Comparison of ENCODE assay signal across 1 cellular context in the genomic region with DNA sequence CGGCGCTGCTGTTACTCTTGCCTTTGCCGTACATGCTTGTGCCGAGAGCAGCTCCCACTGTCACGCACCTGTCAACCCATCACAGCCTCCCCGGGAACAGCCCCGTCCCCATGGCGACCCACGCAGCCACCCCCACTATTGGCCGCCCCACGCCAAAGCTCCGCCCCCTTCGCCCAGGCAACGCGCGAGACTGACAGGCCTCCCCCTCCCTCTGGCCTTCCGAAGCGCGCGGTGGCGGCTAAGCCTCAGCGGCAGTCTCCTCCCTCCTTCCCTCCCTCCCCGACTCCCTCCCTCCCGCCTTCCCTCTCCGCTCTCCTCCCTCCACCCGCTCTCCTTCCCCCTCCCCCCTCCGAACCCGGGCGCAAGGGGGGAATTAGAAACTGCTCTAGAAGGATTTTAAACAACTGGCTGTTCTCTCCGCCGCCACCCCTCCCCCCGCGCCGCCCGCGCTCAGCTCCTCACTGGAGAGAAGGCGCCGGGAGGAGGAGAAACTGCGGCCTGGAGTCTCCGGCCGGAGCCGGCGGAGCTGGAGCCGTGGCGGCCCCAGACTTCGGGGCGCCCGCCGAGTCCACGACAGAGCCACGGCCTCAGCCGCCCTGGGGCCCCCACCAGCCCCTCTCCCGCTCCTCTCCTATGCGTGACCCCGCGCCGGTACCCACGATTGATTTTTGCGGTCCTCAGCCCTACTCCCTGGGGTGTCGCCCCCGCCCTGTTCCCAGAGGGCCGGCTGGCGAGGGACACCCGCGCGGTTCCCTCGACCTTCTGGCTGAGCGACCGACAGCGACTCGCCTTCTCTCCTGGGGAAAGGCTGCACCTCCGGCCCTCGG.
TF ChIP-seq lines count a peak whose summit lies in the region.

A gene (minus strand): TSS at position 89 of the 827 bp plus-strand sequence. CDS start 55 bp downstream, at position 34.

TF ChIP-seq in A549, 52 proteins besides CTCF, POLR2A, EP300 and RAD21 (continued from another document):
- no peak for TF ChIP-seq SREBF2 (IDR thresholded peaks at IDR 0.05)
- TF ChIP-seq RARB (CRISPR knock-in tag; IDR thresholded peaks at IDR 0.05) = no peak
- peak in 1 of 2 experiments; percentile 50; a peak in 2 of 4 replicates for TF ChIP-seq CEBPB (IDR thresholded peaks at IDR 0.05)
- no peak for TF ChIP-seq MAFK (IDR thresholded peaks at IDR 0.05; ENCODE audit: partially characterized antibody)
- TF ChIP-seq NPAS2 (CRISPR knock-in tag; IDR thresholded peaks at IDR 0.05; ENCODE audit: borderline replicate concordance) = no peak
- TF ChIP-seq HOXB5 (CRISPR knock-in tag; IDR thresholded peaks at IDR 0.05) = peak; percentile 49; the same call in 1 of the 2 replicates
- TF ChIP-seq KDM1A (IDR thresholded peaks at IDR 0.05; ENCODE audit: low read depth) = no peak
- no peak; the same call in 1 of the 2 replicates for TF ChIP-seq RFX5 (IDR thresholded peaks at IDR 0.05)
- TF ChIP-seq, protein P1, sequence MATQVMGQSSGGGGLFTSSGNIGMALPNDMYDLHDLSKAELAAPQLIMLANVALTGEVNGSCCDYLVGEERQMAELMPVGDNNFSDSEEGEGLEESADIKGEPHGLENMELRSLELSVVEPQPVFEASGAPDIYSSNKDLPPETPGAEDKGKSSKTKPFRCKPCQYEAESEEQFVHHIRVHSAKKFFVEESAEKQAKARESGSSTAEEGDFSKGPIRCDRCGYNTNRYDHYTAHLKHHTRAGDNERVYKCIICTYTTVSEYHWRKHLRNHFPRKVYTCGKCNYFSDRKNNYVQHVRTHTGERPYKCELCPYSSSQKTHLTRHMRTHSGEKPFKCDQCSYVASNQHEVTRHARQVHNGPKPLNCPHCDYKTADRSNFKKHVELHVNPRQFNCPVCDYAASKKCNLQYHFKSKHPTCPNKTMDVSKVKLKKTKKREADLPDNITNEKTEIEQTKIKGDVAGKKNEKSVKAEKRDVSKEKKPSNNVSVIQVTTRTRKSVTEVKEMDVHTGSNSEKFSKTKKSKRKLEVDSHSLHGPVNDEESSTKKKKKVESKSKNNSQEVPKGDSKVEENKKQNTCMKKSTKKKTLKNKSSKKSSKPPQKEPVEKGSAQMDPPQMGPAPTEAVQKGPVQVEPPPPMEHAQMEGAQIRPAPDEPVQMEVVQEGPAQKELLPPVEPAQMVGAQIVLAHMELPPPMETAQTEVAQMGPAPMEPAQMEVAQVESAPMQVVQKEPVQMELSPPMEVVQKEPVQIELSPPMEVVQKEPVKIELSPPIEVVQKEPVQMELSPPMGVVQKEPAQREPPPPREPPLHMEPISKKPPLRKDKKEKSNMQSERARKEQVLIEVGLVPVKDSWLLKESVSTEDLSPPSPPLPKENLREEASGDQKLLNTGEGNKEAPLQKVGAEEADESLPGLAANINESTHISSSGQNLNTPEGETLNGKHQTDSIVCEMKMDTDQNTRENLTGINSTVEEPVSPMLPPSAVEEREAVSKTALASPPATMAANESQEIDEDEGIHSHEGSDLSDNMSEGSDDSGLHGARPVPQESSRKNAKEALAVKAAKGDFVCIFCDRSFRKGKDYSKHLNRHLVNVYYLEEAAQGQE (IDR thresholded peaks at IDR 0.05) = no peak
- TF ChIP-seq CHD2 (IDR thresholded peaks at IDR 0.05; ENCODE audit: low read length, partially characterized antibody) = peak; percentile 53
- TF ChIP-seq, protein P2, sequence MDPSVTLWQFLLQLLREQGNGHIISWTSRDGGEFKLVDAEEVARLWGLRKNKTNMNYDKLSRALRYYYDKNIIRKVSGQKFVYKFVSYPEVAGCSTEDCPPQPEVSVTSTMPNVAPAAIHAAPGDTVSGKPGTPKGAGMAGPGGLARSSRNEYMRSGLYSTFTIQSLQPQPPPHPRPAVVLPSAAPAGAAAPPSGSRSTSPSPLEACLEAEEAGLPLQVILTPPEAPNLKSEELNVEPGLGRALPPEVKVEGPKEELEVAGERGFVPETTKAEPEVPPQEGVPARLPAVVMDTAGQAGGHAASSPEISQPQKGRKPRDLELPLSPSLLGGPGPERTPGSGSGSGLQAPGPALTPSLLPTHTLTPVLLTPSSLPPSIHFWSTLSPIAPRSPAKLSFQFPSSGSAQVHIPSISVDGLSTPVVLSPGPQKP (IDR thresholded peaks at IDR 0.05; ENCODE audit: low read depth, low read length) = no peak
- TF ChIP-seq ESRRA (IDR thresholded peaks at IDR 0.05; ENCODE audit: borderline replicate concordance, low read length) = no peak
- TF ChIP-seq CHD4 (IDR thresholded peaks at IDR 0.05; ENCODE audit: borderline replicate concordance) = no peak
- no peak for TF ChIP-seq ZSCAN20 (CRISPR knock-in tag; IDR thresholded peaks at IDR 0.05)
- TF ChIP-seq HDAC2 (IDR thresholded peaks at IDR 0.05) = no peak
- TF ChIP-seq, protein P3, sequence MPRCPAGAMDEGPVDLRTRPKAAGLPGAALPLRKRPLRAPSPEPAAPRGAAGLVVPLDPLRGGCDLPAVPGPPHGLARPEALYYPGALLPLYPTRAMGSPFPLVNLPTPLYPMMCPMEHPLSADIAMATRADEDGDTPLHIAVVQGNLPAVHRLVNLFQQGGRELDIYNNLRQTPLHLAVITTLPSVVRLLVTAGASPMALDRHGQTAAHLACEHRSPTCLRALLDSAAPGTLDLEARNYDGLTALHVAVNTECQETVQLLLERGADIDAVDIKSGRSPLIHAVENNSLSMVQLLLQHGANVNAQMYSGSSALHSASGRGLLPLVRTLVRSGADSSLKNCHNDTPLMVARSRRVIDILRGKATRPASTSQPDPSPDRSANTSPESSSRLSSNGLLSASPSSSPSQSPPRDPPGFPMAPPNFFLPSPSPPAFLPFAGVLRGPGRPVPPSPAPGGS (IDR thresholded peaks at IDR 0.05) = peak; percentile 73; the same call in 2 of the 3 replicates
- TF ChIP-seq CBX2 (IDR thresholded peaks at IDR 0.05; ENCODE audit: borderline replicate concordance, low read depth) = no peak
- TF ChIP-seq JUNB (IDR thresholded peaks at IDR 0.05) = no peak
- TF ChIP-seq ZC3H11A (IDR thresholded peaks at IDR 0.05) = no peak
- no peak for TF ChIP-seq RNF2 (IDR thresholded peaks at IDR 0.05; ENCODE audit: borderline replicate concordance, low read depth)
- no peak for TF ChIP-seq EHF (CRISPR knock-in tag; IDR thresholded peaks at IDR 0.05)
- TF ChIP-seq, protein P4, sequence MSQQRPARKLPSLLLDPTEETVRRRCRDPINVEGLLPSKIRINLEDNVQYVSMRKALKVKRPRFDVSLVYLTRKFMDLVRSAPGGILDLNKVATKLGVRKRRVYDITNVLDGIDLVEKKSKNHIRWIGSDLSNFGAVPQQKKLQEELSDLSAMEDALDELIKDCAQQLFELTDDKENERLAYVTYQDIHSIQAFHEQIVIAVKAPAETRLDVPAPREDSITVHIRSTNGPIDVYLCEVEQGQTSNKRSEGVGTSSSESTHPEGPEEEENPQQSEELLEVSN (IDR thresholded peaks at IDR 0.05; ENCODE audit: borderline replicate concordance, low read depth) = peak; percentile 71; the same call in 1 of the 2 replicates
- no peak for TF ChIP-seq NR3C1 (IDR thresholded peaks at IDR 0.05)
TF ChIP-seq in A549: peak in this region for 16.
